17 cellular contexts compared by ENCODE assay signal in genomic region chr17:81808778-81809555, GRCh38. TPM values are rescaled to one million over a fixed set of nuclear protein-coding genes. Genes with fewer than 3 reads are reported as not detected.
DNase-seq lines count a peak whose midpoint lies in the region; ATAC-seq, FAIRE-seq and TF ChIP-seq lines count a peak whose summit lies in the region.
"Had no signal": no experiment of that assay in that cellular context is flagged by ENCODE, and none has a peak within 500 bp of the region (broad histone marks: within the 10 kb centered on the region; RNA-seq: fewer than 3 reads in every experiment).

No MANE protein-coding gene starts in this region.

- H4K20me1 ChIP-seq in DND-41 (ENCODE audit: insufficient read depth, low read length), result 0 out of 2 replicates have a peak, but pooled peaks cover 7% of the 10 kb centered on the region
- H4K20me1 ChIP-seq in PC-3 (ENCODE audit: low read length), result no peaks in the 10 kb centered on the region

- peak overlapping the region; percentile 56 for H3K4me3 Mint-ChIP-seq in endothelial cell (ENCODE audit: unreplicated experiment)
- H3K4me3 Mint-ChIP-seq: central memory CD8-positive, alpha-beta T cell; stimulated activated naive B cell treated with anti-CD40 and anti-IgM and Interleukin-4, amounts not matched to agents 10 μg/mL and 1 μg/mL and 100 μg/mL, for 72 hours; type B pancreatic cell; WTC11 had no signal

- intact Hi-C loops in PC-3 (cut with micrococcal nuclease) (no loop called here), adrenal gland (cut with DNase I) (no loop called here)

- no peaks in the 10 kb centered on the region for H3F3A ChIP-seq in PC-3 (ENCODE audit: low read length, unreplicated experiment)

- H3K27me3 ChIP-seq in DND-41 (ENCODE audit: insufficient read depth, low read length, poor library complexity) (no peaks in the 10 kb centered on the region), PC-3 (ENCODE audit: low read length) (peaks cover 45% of the 10 kb centered on the region), adrenal gland (peaks cover 25% of the 10 kb centered on the region)

- no peak for FAIRE-seq in D721Med (lab: Jason Lieb, UNC)
- FAIRE-seq: H54 had no signal

- DNase-seq in DND-41 (peak; percentile 36), PC-3 (no peak), endothelial cell (ENCODE audit: low spot score) (no peak), adrenal gland (no peak), NCI-H2081 treated with DMSO at 0.1 percent for 48 hours (lab: John Stamatoyannopoulos, UW) (no peak), D721Med (ENCODE audit: insufficient read length, low spot score) (no peak)
- DNase-seq: gastrocnemius medialis; GDM1; NCI-H187; stimulated activated naive B cell treated with anti-CD40 and anti-IgM and Interleukin-4, amounts not matched to agents 10 μg/mL and 1 μg/mL and 100 μg/mL, for 72 hours had no signal

- H2AFZ ChIP-seq in DND-41 (ENCODE audit: low read depth, low read length) (no peak overlapping the region), PC-3 (ENCODE audit: low read length) (no peak overlapping the region)

- no peak overlapping the region for H3K4me2 ChIP-seq in DND-41 (ENCODE audit: insufficient read depth, low read length)
- H3K4me2 ChIP-seq in PC-3 (ENCODE audit: low read length), result no peak overlapping the region

- POLR2A ChIA-PET in PC-3 (lab: Charles Lee; ENCODE audit: unreplicated experiment), result no interaction called here

- TF ChIP-seq CTCF in DND-41 (IDR thresholded peaks at IDR 0.05; ENCODE audit: borderline replicate concordance, extremely low read depth, low read length, poor library complexity, severe bottlenecking) (peak; percentile 58), GM12874 (IDR thresholded peaks at IDR 0.05; ENCODE audit: insufficient read depth, low read depth, low read length) (peak; percentile 44), PC-3 (conservative IDR thresholded peaks at IDR 0.05; ENCODE audit: low read depth, low read length) (peak; percentile 41; the same call in 1 of the 2 replicates), endothelial cell (IDR thresholded peaks at IDR 0.05; ENCODE audit: unreplicated experiment) (no peak), adrenal gland (IDR thresholded peaks at IDR 0.05) (no peak), D721Med (IDR thresholded peaks at IDR 0.05; ENCODE audit: insufficient read depth, missing control alignments) (no peak)

- TF ChIP-seq POLR2A in adrenal gland (IDR thresholded peaks at IDR 0.05), result no peak

- H3K36me3 Mint-ChIP-seq in endothelial cell (ENCODE audit: low read depth, unreplicated experiment), result peaks cover 8% of the 10 kb centered on the region
- H3K36me3 Mint-ChIP-seq: stimulated activated naive B cell treated with anti-CD40 and anti-IgM and Interleukin-4, amounts not matched to agents 10 μg/mL and 1 μg/mL and 100 μg/mL, for 72 hours; type B pancreatic cell; WTC11 had no signal

- no peak overlapping the region for H3K27ac ChIP-seq in DND-41 (ENCODE audit: low read length)
- no peak overlapping the region for H3K27ac ChIP-seq in PC-3 (ENCODE audit: low read length)
- H3K27ac ChIP-seq in adrenal gland, result no peak overlapping the region
- H3K27ac ChIP-seq: gastrocnemius medialis had no signal

- H3K4me1 ChIP-seq in DND-41 (ENCODE audit: insufficient read depth, low read length) (no peaks in the 10 kb centered on the region), PC-3 (ENCODE audit: insufficient read depth, low read length) (no peaks in the 10 kb centered on the region), adrenal gland (replicated peaks in 1 of 2) (peaks cover 0 to 6% of the 10 kb centered on the region in 2 donors)

- H3K27me3 Mint-ChIP-seq in endothelial cell (ENCODE audit: unreplicated experiment), result peaks cover 11% of the 10 kb centered on the region

- H3K9me3 ChIP-seq in DND-41 (ENCODE audit: insufficient read depth, low read length, severe bottlenecking) (no peaks in the 10 kb centered on the region), PC-3 (ENCODE audit: low read length) (no peaks in the 10 kb centered on the region), adrenal gland (replicated peaks in 1 of 3) (no peaks in the 10 kb centered on the region)
- H3K9me3 ChIP-seq: gastrocnemius medialis had no signal

- H3K79me2 ChIP-seq in DND-41 (ENCODE audit: insufficient read depth, low read length), result no peaks in the 10 kb centered on the region
- no peaks in the 10 kb centered on the region for H3K79me2 ChIP-seq in PC-3 (ENCODE audit: low read length)

- H3K4me1 Mint-ChIP-seq in endothelial cell (ENCODE audit: unreplicated experiment), result no peaks in the 10 kb centered on the region
- H3K4me1 Mint-ChIP-seq: central memory CD8-positive, alpha-beta T cell; WTC11 had no signal

- BruUV-seq in PC-3 (replicated peaks; lab: Mats Ljungman, UMichigan), result no TSS peak

- 62 to 71% (median 68%) methylated on average over 12 to 20 of the region's 20 CpGs for WGBS in adrenal gland, 4 donors

- H3K4me3 ChIP-seq in DND-41 (ENCODE audit: low read depth in 1 of 2, low read length in 2 of 2) (no peak overlapping the region), PC-3 (ENCODE audit: low read length) (no peak overlapping the region), adrenal gland (no peak overlapping the region)
- H3K4me3 ChIP-seq: gastrocnemius medialis had no signal

- CTCF ChIA-PET in PC-3 (lab: Charles Lee), result no interaction called here

- peak; percentile 57; the same call in 2 of the 3 replicates for ATAC-seq in DND-41 (ENCODE audit: insufficient read depth, low read depth)
- ATAC-seq in PC-3, result peak; percentile 31
- no peak for ATAC-seq in GM18498 (IDR thresholded peaks at IDR 0.05; ENCODE audit: unreplicated experiment)
- ATAC-seq: gastrocnemius medialis, WTC11 had no signal

- H3K9me2 ChIP-seq in PC-3 (replicated peaks; ENCODE audit: low read length), result no peaks in the 10 kb centered on the region

- H3K27ac Mint-ChIP-seq in endothelial cell (ENCODE audit: unreplicated experiment), result peak overlapping the region; percentile 80
- H3K27ac Mint-ChIP-seq: stimulated activated naive B cell treated with anti-CD40 and anti-IgM and Interleukin-4, amounts not matched to agents 10 μg/mL and 1 μg/mL and 100 μg/mL, for 72 hours; type B pancreatic cell; WTC11 had no signal

- H3K9ac ChIP-seq in DND-41 (ENCODE audit: low read depth, low read length) (no peak overlapping the region), PC-3 (ENCODE audit: low read length) (no peak overlapping the region)

- no peaks in the 10 kb centered on the region for H3K36me3 ChIP-seq in DND-41 (ENCODE audit: insufficient read depth, low read length)
- no peaks in the 10 kb centered on the region for H3K36me3 ChIP-seq in PC-3 (ENCODE audit: low read depth, low read length)
- no peaks in the 10 kb centered on the region for H3K36me3 ChIP-seq in adrenal gland (replicated peaks in 1 of 2)
- H3K36me3 ChIP-seq: gastrocnemius medialis had no signal

- no peaks in the 10 kb centered on the region for H3K9me3 Mint-ChIP-seq in endothelial cell (ENCODE audit: unreplicated experiment)
- H3K9me3 Mint-ChIP-seq: central memory CD8-positive, alpha-beta T cell; stimulated activated naive B cell treated with anti-CD40 and anti-IgM and Interleukin-4, amounts not matched to agents 10 μg/mL and 1 μg/mL and 100 μg/mL, for 72 hours; type B pancreatic cell; WTC11 had no signal

RNA-seq across cellular contexts. Expression of gene GCGR, which starts 5.0 kb away (rescaled TPM):
- 0.11 TPM in 1 of 2 replicates, not detected in the other for total RNA-seq in PC-3 (2014; rRNA removed)
- not detected for total RNA-seq in endothelial cell (ENCODE audit: unreplicated experiment)
- 1 to 10 TPM in 3 of 8 donors, under 1 TPM in 2, not detected in 3; 0.11 to 2.9 (median 2.1) TPM for total RNA-seq in adrenal gland
- 10 to 100 TPM in 1 of 3 donors, 1 to 10 TPM in 1, under 1 TPM in 1; 0.29 to 48.7 (median 4.1) TPM for polyA plus RNA-seq in adrenal gland
- total RNA-seq: lung microvascular endothelial cell had no signal

RNA-seq across cellular contexts. Expression of gene MCRIP1, which starts 24.1 kb away (rescaled TPM):
- total RNA-seq in PC-3 (2014; rRNA removed), result 73.4 and 90.9 TPM in 2 replicates
- 190 TPM for total RNA-seq in endothelial cell (ENCODE audit: unreplicated experiment)
- 100 to 1,000 TPM in 1 of 8 donors, 10 to 100 TPM in 7; 63.5 to 115 (median 77.4) TPM for total RNA-seq in adrenal gland
- polyA plus RNA-seq in adrenal gland, result 100 to 1,000 TPM in 2 of 3 donors, 1 to 10 TPM in 1; 5.0 to 248 (median 144) TPM

RNA-seq across cellular contexts. Expression of gene PPP1R27, which starts 25.9 kb away (rescaled TPM):
- not detected in 2 replicates for total RNA-seq in PC-3 (2014; rRNA removed)
- not detected for total RNA-seq in endothelial cell (ENCODE audit: unreplicated experiment)
- total RNA-seq in adrenal gland, result under 1 TPM in 2 of 8 donors, not detected in 6; 0.46 to 0.92 TPM
- 1 to 10 TPM in 2 of 3 donors, under 1 TPM in 1; 0.22 to 3.1 (median 2.6) TPM for polyA plus RNA-seq in adrenal gland
- total RNA-seq: lung microvascular endothelial cell, WTC11 had no signal

RNA-seq across cellular contexts. Expression of gene P4HB, which starts 51.4 kb away (rescaled TPM):
- 969 and 1,089 TPM in 2 replicates for total RNA-seq in PC-3 (2014; rRNA removed)
- total RNA-seq in endothelial cell (ENCODE audit: unreplicated experiment), result 678 TPM
- total RNA-seq in adrenal gland, result 1,000 to 10,000 TPM in 5 of 8 donors, 100 to 1,000 TPM in 3; 583 to 2,018 (median 1,149) TPM
- polyA plus RNA-seq in adrenal gland, result 1,000 to 10,000 TPM in 1 of 3 donors, 100 to 1,000 TPM in 2; 546 to 2,717 (median 747) TPM

Comparison
In these comparisons a context has a peak if more than half of its experiments do, and no peak if none do; other contexts are left out.
1. CTCF ChIP-seq: peak in DND-41 (single experiment), GM12874 (single experiment) and PC-3 (single experiment); none in endothelial cell (single experiment), adrenal gland (0 of 6) and D721Med (single experiment).